ENCODE assay signal across 9 cellular contexts in the genomic region with DNA sequence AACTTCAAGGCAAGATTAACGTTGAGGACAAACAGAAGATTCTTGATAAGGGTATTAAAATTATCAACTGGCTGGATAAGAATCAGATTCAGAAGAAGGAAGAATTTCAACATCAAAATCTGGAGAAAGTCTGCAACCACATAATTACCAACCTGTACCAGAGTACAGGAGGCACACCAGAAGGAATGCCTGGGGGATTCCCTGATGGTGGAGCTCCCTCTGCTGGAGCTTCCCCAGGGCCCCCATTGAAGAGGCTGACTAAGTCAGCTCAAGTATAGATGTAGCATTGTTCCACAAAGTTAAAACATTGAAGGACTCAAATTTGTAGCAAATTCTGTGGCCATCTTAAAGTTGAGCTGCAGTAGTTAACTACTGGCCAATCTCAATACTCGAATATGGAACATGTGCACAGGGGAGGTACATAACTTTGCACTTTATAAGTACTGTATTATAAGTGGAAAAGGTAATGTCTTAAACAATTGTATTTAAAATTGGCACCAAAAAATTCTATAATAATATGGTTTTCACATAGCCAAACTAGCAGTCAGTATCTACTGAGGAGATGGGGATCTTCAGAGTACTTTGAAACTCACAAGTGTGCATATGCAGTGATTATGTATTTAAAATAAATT.
A peak's percentile ranks its signal among the peaks of the same experiment; 100 is the strongest.
DNase-seq lines count a peak whose midpoint lies in the region; ATAC-seq and TF ChIP-seq lines count a peak whose summit lies in the region.
"Had no signal": no experiment of that assay in that cellular context is flagged by ENCODE, and none has a peak within 500 bp of the region (broad histone marks: within the 10 kb centered on the region; RNA-seq: fewer than 3 reads in every experiment).

No MANE protein-coding gene starts in this region.

- no peaks in the 10 kb centered on the region for H3K36me3 ChIP-seq in KMS-11 (ENCODE audit: insufficient read depth)
- H3K36me3 ChIP-seq: BLaER1 had no signal

- H3K36me3 Mint-ChIP-seq in osteocyte (ENCODE audit: unreplicated experiment) (no peaks in the 10 kb centered on the region), T-helper 17 cell (ENCODE audit: low read depth) (no peaks in the 10 kb centered on the region)

- ATAC-seq in GM21529 (IDR thresholded peaks at IDR 0.05; ENCODE audit: unreplicated experiment): peak; percentile 59
- ATAC-seq in T-helper 17 cell: no peak

- H3K4me1 Mint-ChIP-seq in osteocyte (ENCODE audit: unreplicated experiment) (peaks cover 33% of the 10 kb centered on the region), T-helper 17 cell (no peaks in the 10 kb centered on the region)

- H3K27ac Mint-ChIP-seq in osteocyte (ENCODE audit: unreplicated experiment): no peak overlapping the region
- H3K27ac Mint-ChIP-seq in T-helper 17 cell: no peak overlapping the region

- no peaks in the 10 kb centered on the region for H3K79me2 ChIP-seq in KMS-11 (ENCODE audit: insufficient read depth, low read depth)

- H3K4me1 ChIP-seq in KMS-11 (ENCODE audit: low read depth, poor library complexity, severe bottlenecking): no peaks in the 10 kb centered on the region
- H3K4me1 ChIP-seq: BLaER1 had no signal

- H2AFZ ChIP-seq in KMS-11 (ENCODE audit: low read depth): no peak overlapping the region

- H3K9me3 Mint-ChIP-seq in osteocyte (ENCODE audit: unreplicated experiment): peaks cover 4% of the 10 kb centered on the region

- H3K4me3 ChIP-seq in KMS-11 (IDR thresholded peaks at IDR 0.05; ENCODE audit: insufficient read depth, low read depth, low read length): no peak overlapping the region
- H3K4me3 ChIP-seq: BLaER1 had no signal

- H3K9ac ChIP-seq in KMS-11: no peak overlapping the region
- H3K9ac ChIP-seq: BLaER1 had no signal

- H4K20me1 ChIP-seq in KMS-11 (ENCODE audit: insufficient read depth): no peaks in the 10 kb centered on the region
- H4K20me1 ChIP-seq: BLaER1 had no signal

- H3K9me3 ChIP-seq in T-helper 17 cell (ENCODE audit: control insufficient read depth, low read length, poor library complexity, severe bottlenecking): no peaks in the 10 kb centered on the region
- H3K9me3 ChIP-seq: BLaER1 had no signal

- H3K27me3 Mint-ChIP-seq in osteocyte (ENCODE audit: unreplicated experiment): no peaks in the 10 kb centered on the region
- H3K27me3 Mint-ChIP-seq in T-helper 17 cell: peaks cover 4% of the 10 kb centered on the region

- H3K4me2 ChIP-seq in KMS-11: no peak overlapping the region
- H3K4me2 ChIP-seq: BLaER1 had no signal

- no peak overlapping the region for H3K27ac ChIP-seq in KMS-11
- H3K27ac ChIP-seq: BLaER1 had no signal

- TF ChIP-seq CTCF in KMS-11 (conservative IDR thresholded peaks at IDR 0.05; ENCODE audit: low read depth, low read length) (peak; percentile 77), osteocyte (IDR thresholded peaks at IDR 0.05) (peak; percentile 72)

- H3K4me3 Mint-ChIP-seq in osteocyte (ENCODE audit: unreplicated experiment): no peak overlapping the region
- no peak overlapping the region for H3K4me3 Mint-ChIP-seq in T-helper 17 cell

- no peaks in the 10 kb centered on the region for H3K27me3 ChIP-seq in KMS-11 (ENCODE audit: insufficient read depth, low read depth)
- H3K27me3 ChIP-seq: BLaER1 had no signal

- peak; percentile 29 for DNase-seq in NCI-H2171 treated with DMSO at 0.1 percent for 48 hours (lab: John Stamatoyannopoulos, UW)
- DNase-seq in NCI-H2171 (lab: John Stamatoyannopoulos, UW): no peak
- DNase-seq in ecto neural progenitor cell (ENCODE audit: low spot score): peak; percentile 60
- no peak for DNase-seq in osteocyte (ENCODE audit: extremely low spot score, unreplicated experiment)
- no peak for DNase-seq in NCI-H1105 treated with DMSO at 0.1 percent for 48 hours (lab: John Stamatoyannopoulos, UW)
- DNase-seq in T-helper 17 cell: no peak

Comparison
In these comparisons a context has a peak if more than half of its experiments do, and no peak if none do; other contexts are left out.
1. DNase-seq: peak in NCI-H2171 treated with DMSO at 0.1 percent for 48 hours (single experiment) and ecto neural progenitor cell (single experiment); none in NCI-H2171 (single experiment), osteocyte (single experiment), NCI-H1105 treated with DMSO at 0.1 percent for 48 hours (single experiment) and T-helper 17 cell (0 of 3).